ENCODE assay signal across 11 cellular contexts in genomic region chr4:17762705-17763104, GRCh38. TPM values are rescaled to one million over a fixed set of nuclear protein-coding genes. Genes with fewer than 3 reads are reported as not detected.
DNase-seq lines count a peak whose midpoint lies in the region; ATAC-seq and TF ChIP-seq lines count a peak whose summit lies in the region.
"Had no signal": no experiment of that assay in that cellular context is flagged by ENCODE, and none has a peak within 500 bp of the region (broad histone marks: within the 10 kb centered on the region; RNA-seq: fewer than 3 reads in every experiment).

No MANE protein-coding gene starts in this region.

- peak; percentile 39 for TF ChIP-seq CTCF in AG09309 (IDR thresholded peaks at IDR 0.05; ENCODE audit: control insufficient read depth, insufficient read depth, low read depth, low read length, missing control alignments)
- peak; percentile 33; the same call in 1 of the 2 replicates for TF ChIP-seq CTCF in GM12874 (IDR thresholded peaks at IDR 0.05; ENCODE audit: insufficient read depth, low read depth, low read length)
- TF ChIP-seq CTCF in fibroblast of pulmonary artery (IDR thresholded peaks at IDR 0.05; ENCODE audit: low read length, missing control alignments): peak; percentile 42

- intact Hi-C loops in Right ventricle myocardium superior (cut with DNase I): no loop called here

- no peak for ATAC-seq in Right ventricle myocardium superior (ENCODE audit: poor library complexity)
- ATAC-seq: stimulated activated memory B cell treated with anti-CD40 and anti-IgM and Interleukin-4, amounts not matched to agents 10 μg/mL and 1 μg/mL and 100 μg/mL, for 72 hours; T-cell had no signal

- H3K4me3 ChIP-seq in AG09309 (ENCODE audit: control insufficient read depth, low read depth, low read length) (no peak overlapping the region), fibroblast of pulmonary artery (replicated peaks; ENCODE audit: low read depth, low read length) (no peak overlapping the region)
- H3K4me3 ChIP-seq: heart right ventricle had no signal

- DNase-seq in AG09309 (ENCODE audit: low read depth) (no peak), OCI-M1 (lab: John Stamatoyannopoulos, UW) (peak; percentile 21), fibroblast of pulmonary artery (ENCODE audit: low read depth) (peak; percentile 68), NCI-H510A treated with DMSO at 0.1 percent for 48 hours (lab: John Stamatoyannopoulos, UW) (no peak), Right ventricle myocardium superior (no peak), NCI-H510A (lab: John Stamatoyannopoulos, UW) (no peak), NK-92 (lab: John Stamatoyannopoulos, UW; ENCODE audit: unreplicated experiment) (no peak)
- DNase-seq: heart right ventricle, T-cell had no signal

RNA-seq across cellular contexts. Expression of gene FAM184B, which starts 18.7 kb away (rescaled TPM):
- not detected for total RNA-seq in Right ventricle myocardium superior
- total RNA-seq: heart right ventricle had no signal

RNA-seq across cellular contexts. Expression of gene DCAF16, which starts 47.9 kb away (rescaled TPM):
- total RNA-seq in Right ventricle myocardium superior: 13.4 TPM

RNA-seq across cellular contexts. Expression of gene NCAPG, which starts 48.1 kb away (rescaled TPM):
- total RNA-seq in Right ventricle myocardium superior: 0.59 TPM

Comparison
In these comparisons a context has a peak if more than half of its experiments do, and no peak if none do; other contexts are left out.
1. DNase-seq: peak in OCI-M1 (single experiment) and fibroblast of pulmonary artery (single experiment); none in AG09309 (single experiment), NCI-H510A treated with DMSO at 0.1 percent for 48 hours (single experiment), Right ventricle myocardium superior (single experiment), NCI-H510A (single experiment) and NK-92 (single experiment).
2. Peak in every context shown above with its lines, with median percentiles within 50 percentile points of each other: CTCF ChIP-seq.